21 cellular contexts compared by ENCODE assay signal in genomic region chr5:38749861-38750260, GRCh38.
DNase-seq lines count a peak whose midpoint lies in the region; ATAC-seq, FAIRE-seq and TF ChIP-seq lines count a peak whose summit lies in the region.
"Had no signal": no experiment of that assay in that cellular context is flagged by ENCODE, and none has a peak within 500 bp of the region (broad histone marks: within the 10 kb centered on the region; RNA-seq: fewer than 3 reads in every experiment).

No MANE protein-coding gene starts in this region.

- H3K4me1 ChIP-seq in Panc1 (ENCODE audit: control insufficient read depth, insufficient read depth, low read length) = no peaks in the 10 kb centered on the region
- peaks cover 0 to 14% (median 0%) of the 10 kb centered on the region in 4 donors for H3K4me1 ChIP-seq in esophagus muscularis mucosa
- H3K4me1 ChIP-seq in osteoblast (ENCODE audit: insufficient read depth, low read length) = no peaks in the 10 kb centered on the region
- H3K4me1 ChIP-seq: BLaER1 treated with 17β-estradiol and CSF1 and Interleukin-3, amounts not matched to agents 10 nM and 100 nM; Caco-2 had no signal

- TF ChIP-seq POLR2A in esophagus muscularis mucosa (IDR thresholded peaks at IDR 0.05; ENCODE audit: low read depth) = no peak
- TF ChIP-seq POLR2A in GM12891 (IDR thresholded peaks at IDR 0.05; ENCODE audit: low read depth, low read length) = no peak

- WGBS in esophagus muscularis mucosa = 95% methylated on average over 3 of the region's 3 CpGs

- in situ Hi-C loops in Panc1 (cut with HindIII; ENCODE audit: low pct_unique_long_range_greater_than_20kb, low sequenced_read_pairs) = no loop called here

- H3K27ac ChIP-seq in Panc1 (ENCODE audit: low read length) (peak overlapping the region; percentile 48), esophagus muscularis mucosa (replicated peaks in 1 of 4) (no peak overlapping the region), osteoblast (ENCODE audit: low read depth, low read length) (no peak overlapping the region)
- H3K27ac ChIP-seq: BLaER1 treated with 17β-estradiol and CSF1 and Interleukin-3, amounts not matched to agents 10 nM and 100 nM; C4-2B had no signal

- FAIRE-seq in GM12891 (lab: Jason Lieb, UNC) (no peak), HTR-8/SVneo (lab: Jason Lieb, UNC) (no peak)
- FAIRE-seq: A204.1, D721Med, GM12878, GM19239 had no signal

- TF ChIP-seq CTCF in Panc1 (IDR thresholded peaks at IDR 0.05) (no peak), esophagus muscularis mucosa (IDR thresholded peaks at IDR 0.05) (no peak), osteoblast (IDR thresholded peaks at IDR 0.05; ENCODE audit: extremely low read depth, low read depth, low read length) (no peak)

- POLR2A ChIA-PET in Panc1 (lab: Charles Lee) = no interaction called here

- H3K27me3 ChIP-seq in Panc1 (ENCODE audit: control insufficient read depth, insufficient read depth, low read length) (no peaks in the 10 kb centered on the region), esophagus muscularis mucosa (no peaks in the 10 kb centered on the region), osteoblast (ENCODE audit: insufficient read depth, low read length) (peaks cover 3% of the 10 kb centered on the region)
- H3K27me3 ChIP-seq: BLaER1 treated with 17β-estradiol and CSF1 and Interleukin-3, amounts not matched to agents 10 nM and 100 nM had no signal

- ATAC-seq in Panc1 (no peak), HG02852 (IDR thresholded peaks at IDR 0.05; ENCODE audit: unreplicated experiment) (no peak)
- ATAC-seq: CD8-positive, alpha-beta T cell; GM12878 had no signal

- no TSS peak for BruUV-seq in Panc1 (replicated peaks; lab: Mats Ljungman, UMichigan)

- H4K20me1 ChIP-seq in osteoblast (ENCODE audit: insufficient read depth, low read length) = no peaks in the 10 kb centered on the region
- H4K20me1 ChIP-seq: BLaER1 treated with 17β-estradiol and CSF1 and Interleukin-3, amounts not matched to agents 10 nM and 100 nM had no signal

- H3K4me3 ChIP-seq in Panc1 (ENCODE audit: low read depth in 2 of 2, low read length in 2 of 2) = no peak overlapping the region
- H3K4me3 ChIP-seq in esophagus muscularis mucosa = no peak overlapping the region
- no peak overlapping the region for H3K4me3 ChIP-seq in osteoblast (ENCODE audit: insufficient read depth, low read length)
- H3K4me3 ChIP-seq: BLaER1 treated with 17β-estradiol and CSF1 and Interleukin-3, amounts not matched to agents 10 nM and 100 nM; GM12878 had no signal

- TF ChIP-seq EP300 in esophagus muscularis mucosa (IDR thresholded peaks at IDR 0.05) = no peak

- H3K36me3 ChIP-seq in Panc1 (ENCODE audit: control insufficient read depth, insufficient read depth, low read length) = no peaks in the 10 kb centered on the region
- no peaks in the 10 kb centered on the region for H3K36me3 ChIP-seq in esophagus muscularis mucosa
- H3K36me3 ChIP-seq in osteoblast (ENCODE audit: insufficient read depth, low read length) = no peaks in the 10 kb centered on the region
- H3K36me3 ChIP-seq: BLaER1 treated with 17β-estradiol and CSF1 and Interleukin-3, amounts not matched to agents 10 nM and 100 nM had no signal

- H3K79me2 ChIP-seq in osteoblast (ENCODE audit: insufficient read depth, low read length) = no peaks in the 10 kb centered on the region

- CTCF ChIA-PET in Panc1 (lab: Charles Lee) = no interaction called here

- intact Hi-C loops in Panc1 (cut with micrococcal nuclease; ENCODE audit: unreplicated experiment) (no loop called here), esophagus muscularis mucosa (cut with DNase I) (no loop called here)

- H3K9me3 ChIP-seq in Panc1 (ENCODE audit: control insufficient read depth, insufficient read depth, low read depth, low read length) (no peaks in the 10 kb centered on the region), esophagus muscularis mucosa (no peaks in the 10 kb centered on the region), osteoblast (ENCODE audit: low read depth, low read length) (no peaks in the 10 kb centered on the region)
- H3K9me3 ChIP-seq: Caco-2 had no signal

- H2AFZ ChIP-seq in osteoblast (ENCODE audit: low read length) = no peak overlapping the region

- H3K4me2 ChIP-seq in osteoblast (ENCODE audit: insufficient read depth, low read length) = no peak overlapping the region
- H3K4me2 ChIP-seq: BLaER1 treated with 17β-estradiol and CSF1 and Interleukin-3, amounts not matched to agents 10 nM and 100 nM had no signal

- DNase-seq in Panc1 (ENCODE audit: low read depth, low spot score) (no peak), esophagus muscularis mucosa (ENCODE audit: extremely low spot score) (peak; percentile 90), osteoblast (ENCODE audit: insufficient read length, low spot score, missing footprints) (peak; percentile 22), GM12891 (ENCODE audit: insufficient read length, low spot score) (no peak), HTR-8/SVneo (ENCODE audit: insufficient read length, low spot score) (no peak)
- DNase-seq: 8988T; ACHN; Caco-2; Calu3; CD4-positive, alpha-beta T cell; CD8-positive, alpha-beta T cell; DND-41; EL; GDM1 had no signal

TF ChIP-seq in GM12891, 5 proteins besides CTCF, POLR2A, EP300 and RAD21:
- no peak for TF ChIP-seq POLR2AphosphoS5 (IDR thresholded peaks at IDR 0.05; ENCODE audit: low read depth, low read length)
- TF ChIP-seq TAF1 (IDR thresholded peaks at IDR 0.05; ENCODE audit: low read depth, low read length) = no peak
- TF ChIP-seq SPI1 (IDR thresholded peaks at IDR 0.05; ENCODE audit: low read depth, low read length) = no peak
- no peak for TF ChIP-seq PAX5 (IDR thresholded peaks at IDR 0.05; ENCODE audit: insufficient read depth, low read length, severe bottlenecking)
- TF ChIP-seq POU2F2 (IDR thresholded peaks at IDR 0.05; ENCODE audit: low read depth, low read length) = no peak
TF ChIP-seq in GM12891: peak in this region for 0.

Comparison
In these comparisons a context has a peak if more than half of its experiments do, and no peak if none do; other contexts are left out.
1. DNase-seq: peak in esophagus muscularis mucosa (single experiment) and osteoblast (single experiment); none in Panc1 (single experiment), GM12891 (single experiment) and HTR-8/SVneo (single experiment).